In the genomic region with DNA sequence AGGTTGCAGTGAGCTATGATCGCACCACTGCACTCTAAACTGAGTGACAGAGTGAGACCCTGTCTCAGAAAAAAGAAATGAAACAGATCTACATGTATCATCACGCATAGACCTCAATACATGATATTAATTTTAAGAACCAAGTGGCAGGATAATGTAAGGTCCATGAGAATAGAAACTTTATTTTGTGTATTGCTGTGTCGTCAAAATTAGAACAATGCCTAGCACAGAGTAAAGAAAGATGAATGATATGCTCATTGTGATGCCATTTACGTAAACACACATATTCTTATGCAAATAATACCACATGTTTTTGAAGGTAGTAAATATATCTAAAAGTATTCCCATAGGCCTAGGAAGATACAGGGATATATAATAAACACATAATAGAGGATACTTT, we compare ENCODE assay signal across 9 cellular contexts.
"Had no signal": no experiment of that assay in that cellular context is flagged by ENCODE, and none has a peak within 500 bp of the region (broad histone marks: within the 10 kb centered on the region; RNA-seq: fewer than 3 reads in every experiment).

No MANE protein-coding gene starts in this region.

- H3K4me3 ChIP-seq: GM23338, HAP-1 had no signal

- H3K9ac ChIP-seq: KMS-11 had no signal

- FAIRE-seq: HTR-8/SVneo had no signal

- DNase-seq: H7, HFFc6, Karpas-422, KBM-7 had no signal

- H2AFZ ChIP-seq: GM23338 had no signal

- H3K36me3 ChIP-seq: HAP-1 had no signal

- H3K9me3 ChIP-seq: HAP-1 had no signal

- ATAC-seq: GM23338, HCT116 had no signal

- H3K27ac ChIP-seq: KMS-11 had no signal

- H3K4me2 ChIP-seq: GM23338, KMS-11 had no signal
